In genomic region chr19:47427241-47428176, GRCh38 we compare ENCODE assay signal across 1 cellular context.
TF ChIP-seq lines count a peak whose summit lies in the region.

No MANE protein-coding gene starts in this region.

TF ChIP-seq in HEK293, 187 proteins besides CTCF, POLR2A, EP300 and RAD21 (continued from another document and continues in another):
- TF ChIP-seq PBX3 (CRISPR knock-in tag; IDR thresholded peaks at IDR 0.05) = no peak
- no peak for TF ChIP-seq ZNF670 (tag by site-specific recombination; IDR thresholded peaks at IDR 0.05; ENCODE audit: low read depth)
- TF ChIP-seq HOXA7 (CRISPR knock-in tag; IDR thresholded peaks at IDR 0.05; ENCODE audit: borderline replicate concordance) = no peak
- no peak for TF ChIP-seq ZNF449 (tag by site-specific recombination; IDR thresholded peaks at IDR 0.05)
- no peak for TF ChIP-seq ZNF837 (tag by site-specific recombination; IDR thresholded peaks at IDR 0.05)
- peak; percentile 67; the same call in 1 of the 2 replicates for TF ChIP-seq ZNF777 (tag by site-specific recombination; IDR thresholded peaks at IDR 0.05; ENCODE audit: borderline replicate concordance)
- no peak for TF ChIP-seq ZNF571 (tag by site-specific recombination; IDR thresholded peaks at IDR 0.05)
- no peak for TF ChIP-seq ZNF549 (tag by site-specific recombination; IDR thresholded peaks at IDR 0.05)
- TF ChIP-seq HOXD13 (CRISPR knock-in tag; IDR thresholded peaks at IDR 0.05; ENCODE audit: borderline replicate concordance) = no peak
- TF ChIP-seq ZNF514 (tag by site-specific recombination; IDR thresholded peaks at IDR 0.05) = no peak
- TF ChIP-seq ZNF48 (tag by site-specific recombination; IDR thresholded peaks at IDR 0.05) = no peak
- no peak for TF ChIP-seq ZNF792 (tag by site-specific recombination; IDR thresholded peaks at IDR 0.05)
- no peak for TF ChIP-seq HOXC10 (CRISPR knock-in tag; IDR thresholded peaks at IDR 0.05)
- peak; percentile 13; the same call in 1 of the 2 replicates for TF ChIP-seq FEZF1 (tag by site-specific recombination; IDR thresholded peaks at IDR 0.05)
- no peak for TF ChIP-seq BCL6B (tag by site-specific recombination; IDR thresholded peaks at IDR 0.05)
- TF ChIP-seq PRDM6 (tag by site-specific recombination; IDR thresholded peaks at IDR 0.05) = no peak
- TF ChIP-seq ZNF211 (tag by site-specific recombination; IDR thresholded peaks at IDR 0.05; ENCODE audit: low read depth) = no peak
- no peak; the same call in 1 of the 2 replicates for TF ChIP-seq ZNF133 (tag by site-specific recombination; IDR thresholded peaks at IDR 0.05)
- no peak for TF ChIP-seq ZNF311 (tag by site-specific recombination; IDR thresholded peaks at IDR 0.05; ENCODE audit: borderline replicate concordance)
- TF ChIP-seq YY2 (tag by site-specific recombination; IDR thresholded peaks at IDR 0.05) = no peak; the same call in 1 of the 2 replicates
- TF ChIP-seq BCL11B (tag by site-specific recombination; IDR thresholded peaks at IDR 0.05; ENCODE audit: low read depth) = no peak
- TF ChIP-seq ZNF248 (tag by site-specific recombination; IDR thresholded peaks at IDR 0.05) = no peak
- no peak for TF ChIP-seq ZNF202 (tag by site-specific recombination; IDR thresholded peaks at IDR 0.05; ENCODE audit: borderline replicate concordance)
- TF ChIP-seq ZNF146 (tag by site-specific recombination; IDR thresholded peaks at IDR 0.05) = no peak
- TF ChIP-seq SP2 (tag by site-specific recombination; IDR thresholded peaks at IDR 0.05) = peak; percentile 27; the same call in 1 of the 2 replicates
- TF ChIP-seq ZBTB48 (tag by site-specific recombination; IDR thresholded peaks at IDR 0.05) = peak; percentile 95
- TF ChIP-seq ZNF132 (tag by site-specific recombination; IDR thresholded peaks at IDR 0.05; ENCODE audit: borderline replicate concordance) = no peak
- TF ChIP-seq ZBTB26 (tag by site-specific recombination; optimal IDR thresholded peaks at IDR 0.05) = no peak
- no peak for TF ChIP-seq ZNF221 (tag by site-specific recombination; IDR thresholded peaks at IDR 0.05; ENCODE audit: borderline replicate concordance)
- no peak for TF ChIP-seq ZNF354C (tag by site-specific recombination; IDR thresholded peaks at IDR 0.05; ENCODE audit: borderline replicate concordance, low read depth)
- TF ChIP-seq GLI4 (tag by site-specific recombination; IDR thresholded peaks at IDR 0.05) = no peak
- peak; percentile 58; the same call in 1 of the 2 replicates for TF ChIP-seq ZBTB20 (tag by site-specific recombination; IDR thresholded peaks at IDR 0.05)
- no peak for TF ChIP-seq ZNF548 (tag by site-specific recombination; IDR thresholded peaks at IDR 0.05)
- TF ChIP-seq ZBTB21 (tag by site-specific recombination; IDR thresholded peaks at IDR 0.05) = 0 out of 2 replicates have a peak, but pooled peaks have one; percentile 15
- TF ChIP-seq SETDB1 (IDR thresholded peaks at IDR 0.05; ENCODE audit: insufficient read length, low read length) = no peak
- TF ChIP-seq ZNF510 (tag by site-specific recombination; IDR thresholded peaks at IDR 0.05; ENCODE audit: insufficient replicate concordance) = no peak
- no peak for TF ChIP-seq ZNF624 (tag by site-specific recombination; IDR thresholded peaks at IDR 0.05)
- TF ChIP-seq ZNF26 (tag by site-specific recombination; IDR thresholded peaks at IDR 0.05) = no peak
- TF ChIP-seq KLF10 (tag by site-specific recombination; IDR thresholded peaks at IDR 0.05) = no peak
- TF ChIP-seq ZNF302 (tag by site-specific recombination; IDR thresholded peaks at IDR 0.05; ENCODE audit: low read depth) = no peak
- TF ChIP-seq RBAK (tag by site-specific recombination; IDR thresholded peaks at IDR 0.05) = no peak
- peak; percentile 21; the same call in 1 of the 2 replicates for TF ChIP-seq ZXDB (tag by site-specific recombination; IDR thresholded peaks at IDR 0.05)
- TF ChIP-seq YY1 (tag by site-specific recombination; IDR thresholded peaks at IDR 0.05) = no peak
- TF ChIP-seq ZNF664 (tag by site-specific recombination; IDR thresholded peaks at IDR 0.05) = no peak
- TF ChIP-seq ZNF341 (tag by site-specific recombination; IDR thresholded peaks at IDR 0.05; ENCODE audit: low read depth) = no peak
- TF ChIP-seq SALL2 (tag by site-specific recombination; IDR thresholded peaks at IDR 0.05; ENCODE audit: borderline replicate concordance) = no peak
- 0 out of 2 replicates have a peak, but pooled peaks have one; percentile 41 for TF ChIP-seq ZFP69B (tag by site-specific recombination; IDR thresholded peaks at IDR 0.05)
- no peak for TF ChIP-seq ZNF768 (tag by site-specific recombination; IDR thresholded peaks at IDR 0.05)
- TF ChIP-seq ZNF658 (tag by site-specific recombination; IDR thresholded peaks at IDR 0.05) = no peak
- TF ChIP-seq ZNF155 (tag by site-specific recombination; IDR thresholded peaks at IDR 0.05) = no peak
- no peak for TF ChIP-seq ZNF585B (tag by site-specific recombination; IDR thresholded peaks at IDR 0.05)
- no peak for TF ChIP-seq ZFP37 (tag by site-specific recombination; IDR thresholded peaks at IDR 0.05)
- 0 out of 2 replicates have a peak, but pooled peaks have one; percentile 11 for TF ChIP-seq ZNF239 (tag by site-specific recombination; IDR thresholded peaks at IDR 0.05)
- TF ChIP-seq ZNF488 (tag by site-specific recombination; IDR thresholded peaks at IDR 0.05) = no peak
- no peak for TF ChIP-seq ZNF426 (tag by site-specific recombination; IDR thresholded peaks at IDR 0.05)
- TF ChIP-seq ZNF555 (tag by site-specific recombination; conservative IDR thresholded peaks at IDR 0.05) = no peak
- TF ChIP-seq ZNF692 (tag by site-specific recombination; IDR thresholded peaks at IDR 0.05) = 0 out of 2 replicates have a peak, but pooled peaks have one; percentile 45
- TF ChIP-seq ZNF518A (tag by site-specific recombination; conservative IDR thresholded peaks at IDR 0.05; ENCODE audit: low read depth) = no peak
